In genomic region chr7:105224884-105225651, GRCh38 we compare ENCODE assay signal across 9 cellular contexts.
DNase-seq lines count a peak whose midpoint lies in the region; ATAC-seq and TF ChIP-seq lines count a peak whose summit lies in the region.
"Had no signal": no experiment of that assay in that cellular context is flagged by ENCODE, and none has a peak within 500 bp of the region (broad histone marks: within the 10 kb centered on the region; RNA-seq: fewer than 3 reads in every experiment).

No MANE protein-coding gene starts in this region.

- POLR2A ChIA-PET in WTC11 (lab: Charles Lee) = no interaction called here

- H3F3A ChIP-seq in neural progenitor cell (ENCODE audit: low read depth) = peaks cover 2% of the 10 kb centered on the region

- no peak for TF ChIP-seq EP300 in transverse colon (IDR thresholded peaks at IDR 0.05; ENCODE audit: low read depth)

- H3K4me1 Mint-ChIP-seq in WTC11 (peaks cover 34% of the 10 kb centered on the region), neural progenitor cell (peaks cover 19% of the 10 kb centered on the region)

- H3K27ac Mint-ChIP-seq in WTC11 (peak overlapping the region; percentile 75; the same call in 1 of the 2 replicates), neural progenitor cell (no peak overlapping the region)
- H3K27ac Mint-ChIP-seq: activated naive CD8-positive, alpha-beta T cell had no signal

- H3K27me3 Mint-ChIP-seq in WTC11 (ENCODE audit: low read depth) = no peaks in the 10 kb centered on the region
- no peaks in the 10 kb centered on the region for H3K27me3 Mint-ChIP-seq in neural progenitor cell (ENCODE audit: insufficient read depth, low read depth)
- H3K27me3 Mint-ChIP-seq: activated naive CD8-positive, alpha-beta T cell had no signal

- peaks cover 39% of the 10 kb centered on the region for H4K20me1 ChIP-seq in neural progenitor cell (ENCODE audit: low read depth)

- no peaks in the 10 kb centered on the region for H3K9me3 ChIP-seq in HUES48 (ENCODE audit: control insufficient read depth, insufficient read depth, low read length)
- no peaks in the 10 kb centered on the region for H3K9me3 ChIP-seq in transverse colon
- H3K9me3 ChIP-seq in neural progenitor cell (ENCODE audit: low read depth) = no peaks in the 10 kb centered on the region

- H3K9me3 Mint-ChIP-seq in WTC11 (peaks cover 7% of the 10 kb centered on the region; the same call in 1 of the 2 replicates), neural progenitor cell (peaks cover 3% of the 10 kb centered on the region)

- intact Hi-C loops in left colon (cut with DNase I, micrococcal nuclease) (no loop called here), transverse colon (cut with DNase I; ENCODE audit: low total_unique reads) (no loop called here)

- no peak overlapping the region for H2AFZ ChIP-seq in neural progenitor cell (replicated peaks)

- peaks cover 62% of the 10 kb centered on the region for H3K79me2 ChIP-seq in neural progenitor cell (ENCODE audit: low read depth)

- H3K4me3 Mint-ChIP-seq in WTC11 (no peak overlapping the region), neural progenitor cell (no peak overlapping the region)
- H3K4me3 Mint-ChIP-seq: activated naive CD8-positive, alpha-beta T cell had no signal

- H3K4me3 ChIP-seq in HUES48 (ENCODE audit: low read depth, low read length) (no peak overlapping the region), transverse colon (no peak overlapping the region), neural progenitor cell (no peak overlapping the region)

- H3K4me1 ChIP-seq in HUES48 (ENCODE audit: control insufficient read depth, insufficient read depth, low read length) (peaks cover 25% of the 10 kb centered on the region), transverse colon (peaks cover 0 to 23% (median 0%) of the 10 kb centered on the region in 4 donors), neural progenitor cell (peaks cover 11% of the 10 kb centered on the region)

- no peak for TF ChIP-seq CTCF in WTC11 (IDR thresholded peaks at IDR 0.05)
- TF ChIP-seq CTCF in transverse colon (IDR thresholded peaks at IDR 0.05) = no peak
- no peak for TF ChIP-seq CTCF in neural progenitor cell (IDR thresholded peaks at IDR 0.05)

- ATAC-seq in GM21515 (IDR thresholded peaks at IDR 0.05; ENCODE audit: unreplicated experiment) (peak; percentile 70), WTC11 (no peak), left colon (peak; percentile 28)

- no peak for TF ChIP-seq POLR2A in transverse colon (IDR thresholded peaks at IDR 0.05)

- no peak overlapping the region for H3K4me2 ChIP-seq in neural progenitor cell

- no peaks in the 10 kb centered on the region for H3K36me3 ChIP-seq in HUES48 (ENCODE audit: control insufficient read depth, insufficient read depth, low read length)
- no peaks in the 10 kb centered on the region for H3K36me3 ChIP-seq in transverse colon
- H3K36me3 ChIP-seq in neural progenitor cell = no peaks in the 10 kb centered on the region

- no peaks in the 10 kb centered on the region for H3K27me3 ChIP-seq in HUES48 (ENCODE audit: control insufficient read depth, insufficient read depth, low read length)
- H3K27me3 ChIP-seq in transverse colon = no peaks in the 10 kb centered on the region
- no peaks in the 10 kb centered on the region for H3K27me3 ChIP-seq in neural progenitor cell

- DNase-seq in NCI-H2029 (lab: John Stamatoyannopoulos, UW) (peak; percentile 18), NCI-H2029 treated with DMSO at 0.1 percent for 48 hours (lab: John Stamatoyannopoulos, UW) (no peak), WTC11 (ENCODE audit: low spot score) (no peak), left colon (no peak), transverse colon (no peak), neural progenitor cell (ENCODE audit: low spot score) (no peak)

- 70 to 71% methylated on average over 6 of the region's 6 CpGs for WGBS in transverse colon (ENCODE audit: low coverage in 1 of 2), 2 donors

- CTCF ChIA-PET in WTC11 (lab: Charles Lee) = interaction anchor here (1.5 kb wide), 1 partner anchor 14 kb away, joined by 3 read pairs; no protein-coding TSS in a partner anchor

- H3K27ac ChIP-seq in HUES48 (ENCODE audit: low read depth, low read length) (peak overlapping the region; percentile 27), transverse colon (no peak overlapping the region), neural progenitor cell (no peak overlapping the region)

- H3K36me3 Mint-ChIP-seq in WTC11 = no peaks in the 10 kb centered on the region
- peaks cover 13% of the 10 kb centered on the region for H3K36me3 Mint-ChIP-seq in neural progenitor cell

- in situ Hi-C loops in transverse colon (cut with MboI; ENCODE audit: low pct_ligation_motif_present in 1 of 4, low pct_unique_long_range_greater_than_20kb in 1 of 4, low sequenced_read_pairs in 3 of 4) = no loop called here

- H3K9ac ChIP-seq in HUES48 (ENCODE audit: low read depth, low read length) (no peak overlapping the region), neural progenitor cell (no peak overlapping the region)

TF ChIP-seq in WTC11, 78 proteins besides CTCF, POLR2A, EP300 and RAD21 (continues in another document):
- TF ChIP-seq ETV6 (CRISPR knock-in tag; IDR thresholded peaks at IDR 0.05) (no peak), MAX (CRISPR knock-in tag; IDR thresholded peaks at IDR 0.05) (no peak), ESRRA (CRISPR knock-in tag; IDR thresholded peaks at IDR 0.05; ENCODE audit: borderline replicate concordance) (no peak), CREM (CRISPR knock-in tag; IDR thresholded peaks at IDR 0.05) (no peak), ARID4B (CRISPR knock-in tag; IDR thresholded peaks at IDR 0.05; ENCODE audit: borderline replicate concordance) (no peak), FOXP1 (CRISPR knock-in tag; IDR thresholded peaks at IDR 0.05; ENCODE audit: borderline replicate concordance) (no peak), PRRX2 (CRISPR knock-in tag; IDR thresholded peaks at IDR 0.05) (no peak), ZNF281 (CRISPR knock-in tag; IDR thresholded peaks at IDR 0.05) (no peak), ATF3 (CRISPR knock-in tag; conservative IDR thresholded peaks at IDR 0.05) (no peak)
